In the genomic region with DNA sequence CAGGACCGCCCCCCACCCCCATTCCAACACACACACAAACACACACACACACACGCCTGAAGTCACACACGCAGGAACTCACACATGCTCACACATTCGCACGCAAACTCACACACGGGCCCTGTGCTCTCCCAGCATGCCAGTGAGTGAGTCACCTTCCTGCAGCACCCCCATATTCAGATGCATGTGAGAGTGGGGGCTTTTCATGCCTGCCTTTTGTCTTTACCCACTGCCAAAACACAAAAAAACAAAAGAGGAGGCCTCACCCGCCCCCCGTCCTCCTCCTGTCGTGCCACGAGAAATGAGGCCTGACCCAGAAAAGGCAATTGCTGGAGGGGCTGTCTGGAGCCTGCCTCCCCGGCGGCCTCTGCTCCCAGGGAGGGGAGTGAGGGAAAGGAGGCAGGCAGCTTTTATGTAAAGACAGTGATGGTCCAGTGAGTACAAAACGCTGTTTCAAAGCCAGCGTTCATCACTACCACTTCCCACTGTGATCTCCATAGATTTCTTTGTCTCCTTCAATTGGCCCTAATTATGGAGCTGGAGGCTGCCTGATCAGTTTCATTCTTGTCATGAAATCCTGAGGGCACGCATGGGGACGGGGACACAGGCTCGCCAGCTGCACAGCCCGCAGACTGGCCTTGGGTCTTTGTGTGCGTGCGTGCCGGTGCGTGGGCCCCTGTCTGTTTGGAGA, we compare ENCODE assay signal across 10 cellular contexts. TPM values are rescaled to one million over a fixed set of nuclear protein-coding genes. Genes with fewer than 3 reads are reported as not detected.
DNase-seq lines count a peak whose midpoint lies in the region; ATAC-seq and TF ChIP-seq lines count a peak whose summit lies in the region.
"Had no signal": no experiment of that assay in that cellular context is flagged by ENCODE, and none has a peak within 500 bp of the region (broad histone marks: within the 10 kb centered on the region; RNA-seq: fewer than 3 reads in every experiment).

No MANE protein-coding gene starts in this region.

- no peaks in the 10 kb centered on the region for H3K27me3 Mint-ChIP-seq in activated T-helper 17 cell treated with anti-CD3 and anti-CD28 coated beads, Interleukin-2, amount 50 U/mL, for 72 hours

- no peaks in the 10 kb centered on the region for H3K9me2 ChIP-seq in GM23248 (ENCODE audit: insufficient read depth)

- no peak for TF ChIP-seq CTCF in fibroblast of lung (conservative IDR thresholded peaks at IDR 0.05 in 1 of 2, IDR thresholded peaks at IDR 0.05 in 1 of 2; ENCODE audit: low read depth in 1 of 2, low read length in 2 of 2)

- peak; percentile 82 for DNase-seq in GM23248
- DNase-seq in NCI-H748 treated with DMSO at 0.1 percent for 48 hours (lab: John Stamatoyannopoulos, UW): peak; percentile 75
- DNase-seq in fibroblast of lung (ENCODE audit: low read depth in 2 of 2): peak; percentile 70 to 92
- no peak for DNase-seq in ecto neural progenitor cell (ENCODE audit: low spot score)
- DNase-seq: MG63; stimulated activated CD4-positive, alpha-beta T cell treated with anti-CD3 and anti-CD28 coated beads, Interleukin-1b, Interleukin-23, amount 100 ng/mL, for 48 hours had no signal

- H3K27ac ChIP-seq in GM23248 (peak overlapping the region; percentile 70), fibroblast of lung (ENCODE audit: insufficient read depth, low read length) (peak overlapping the region; percentile 53), rectal smooth muscle tissue (ENCODE audit: low read depth, low read length) (peak overlapping the region; percentile 50)

- no peaks in the 10 kb centered on the region for H3K36me3 Mint-ChIP-seq in activated T-helper 17 cell treated with anti-CD3 and anti-CD28 coated beads, Interleukin-2, amount 50 U/mL, for 72 hours (ENCODE audit: low read depth)

- H3F3A ChIP-seq in GM23248 (ENCODE audit: insufficient read depth): 0 out of 2 replicates have a peak, but pooled peaks cover 4% of the 10 kb centered on the region

- 62 to 75% methylated on average over 22 of the region's 22 CpGs for WGBS in GM23248 (ENCODE audit: low coverage in 1 of 2, low lambda C conversion rate in 2 of 2, missing lambda C conversion rate in 2 of 2), 2 experiments

- H4K20me1 ChIP-seq in GM23248 (ENCODE audit: insufficient read depth) (peaks cover 6% of the 10 kb centered on the region; the same call in 1 of the 2 replicates), fibroblast of lung (ENCODE audit: control insufficient read depth, extremely low read depth, insufficient read depth, low read length) (no peaks in the 10 kb centered on the region)

- H3K9ac ChIP-seq in GM23248 (peak overlapping the region; percentile 77), fibroblast of lung (ENCODE audit: insufficient read depth, low read length) (no peak overlapping the region), rectal smooth muscle tissue (ENCODE audit: low read length) (no peak overlapping the region)

- H3K79me2 ChIP-seq in GM23248 (ENCODE audit: insufficient read depth) (peaks cover 100% of the 10 kb centered on the region), fibroblast of lung (ENCODE audit: control insufficient read depth, insufficient read depth, low read length) (peaks cover 13% of the 10 kb centered on the region)

- H2AFZ ChIP-seq in GM23248 (no peak overlapping the region), fibroblast of lung (ENCODE audit: low read length) (no peak overlapping the region)

- in situ Hi-C loops in GM23248 (cut with MboI): no loop called here

- H3K4me3 ChIP-seq in GM23248 (no peak overlapping the region), fibroblast of lung (replicated peaks in 1 of 4; ENCODE audit: control extremely low read depth in 1 of 4, insufficient read depth in 1 of 4, low read depth in 3 of 4, low read length in 4 of 4) (peak overlapping the region in 1 of 4 experiments; percentile 22), rectal smooth muscle tissue (ENCODE audit: low read length) (no peak overlapping the region)
- H3K4me3 ChIP-seq: MG63 had no signal

- H3K4me2 ChIP-seq in GM23248 (ENCODE audit: unreplicated experiment) (peak overlapping the region; percentile 71), fibroblast of lung (ENCODE audit: extremely low read depth, insufficient read depth, low read length) (no peak overlapping the region)

- no peak overlapping the region for H3K27ac Mint-ChIP-seq in activated T-helper 17 cell treated with anti-CD3 and anti-CD28 coated beads, Interleukin-2, amount 50 U/mL, for 72 hours

- H3K4me3 Mint-ChIP-seq in activated T-helper 17 cell treated with anti-CD3 and anti-CD28 coated beads, Interleukin-2, amount 50 U/mL, for 72 hours: no peak overlapping the region

- H3K36me3 ChIP-seq in GM23248 (ENCODE audit: low read depth) (no peaks in the 10 kb centered on the region), fibroblast of lung (ENCODE audit: control insufficient read depth, insufficient read depth, low read length) (no peaks in the 10 kb centered on the region), rectal smooth muscle tissue (ENCODE audit: control insufficient read depth, insufficient read depth, low read length) (no peaks in the 10 kb centered on the region)
- H3K36me3 ChIP-seq: MG63 had no signal

- no peak for ATAC-seq in activated T-helper 17 cell treated with anti-CD3 and anti-CD28 coated beads, Interleukin-2, amount 50 U/mL, for 72 hours (replicated peaks)
- no peak for ATAC-seq in GM21825 (IDR thresholded peaks at IDR 0.05; ENCODE audit: unreplicated experiment)
- ATAC-seq in GM21737 (IDR thresholded peaks at IDR 0.05; ENCODE audit: unreplicated experiment): no peak

- H3K4me1 ChIP-seq in GM23248 (ENCODE audit: insufficient read depth) (peaks cover 20% of the 10 kb centered on the region), fibroblast of lung (ENCODE audit: control insufficient read depth, extremely low read depth, insufficient read depth, low read length) (peaks cover 16% of the 10 kb centered on the region), rectal smooth muscle tissue (ENCODE audit: control insufficient read depth, insufficient read depth, low read length) (peaks cover 27% of the 10 kb centered on the region)

- H3K4me1 Mint-ChIP-seq in activated T-helper 17 cell treated with anti-CD3 and anti-CD28 coated beads, Interleukin-2, amount 50 U/mL, for 72 hours: peaks cover 4% of the 10 kb centered on the region

- H3K27me3 ChIP-seq in GM23248 (replicated peaks; ENCODE audit: insufficient read depth) (no peaks in the 10 kb centered on the region), fibroblast of lung (ENCODE audit: control insufficient read depth, insufficient read depth, low read length) (no peaks in the 10 kb centered on the region), rectal smooth muscle tissue (ENCODE audit: control insufficient read depth, insufficient read depth, low read length) (no peaks in the 10 kb centered on the region)
- H3K27me3 ChIP-seq: MG63 had no signal

- no peaks in the 10 kb centered on the region for H3K9me3 Mint-ChIP-seq in activated T-helper 17 cell treated with anti-CD3 and anti-CD28 coated beads, Interleukin-2, amount 50 U/mL, for 72 hours

- H3K9me3 ChIP-seq in GM23248 (ENCODE audit: low read depth) (no peaks in the 10 kb centered on the region), fibroblast of lung (ENCODE audit: control insufficient read depth, insufficient read depth, low read depth, low read length) (no peaks in the 10 kb centered on the region)
- H3K9me3 ChIP-seq: MG63 had no signal

RNA-seq across cellular contexts. Expression of a gene that starts 29.5 kb away (rescaled TPM):
- total RNA-seq in GM23248 (2014; rRNA removed; shearing (Covaris generic)): 35.1 and 46.3 TPM in 2 replicates
- polyA plus RNA-seq in GM23248 (2016; fragmentation: Nextera tagmentation; extraction: Ambion mirVana): 10.6 and 11.6 TPM in 2 replicates
- 31.1 and 35.7 TPM in 2 replicates for total RNA-seq in fibroblast of lung
- polyA plus RNA-seq in fibroblast of lung: 11.0 and 13.0 TPM in 2 replicates
- polyA plus RNA-seq in fibroblast of lung (2012): 17.9 and 19.8 TPM in 2 replicates
- polyA minus RNA-seq in fibroblast of lung (ENCODE audit: low replicate concordance): 16.8 and 21.8 TPM in 2 replicates
- 10 to 100 TPM; 12.1 to 17.4 TPM for total RNA-seq in activated T-helper 17 cell treated with anti-CD3 and anti-CD28 coated beads, Interleukin-2, amount 50 U/mL, for 72 hours
